1 cellular context compared by ENCODE assay signal in the genomic region with DNA sequence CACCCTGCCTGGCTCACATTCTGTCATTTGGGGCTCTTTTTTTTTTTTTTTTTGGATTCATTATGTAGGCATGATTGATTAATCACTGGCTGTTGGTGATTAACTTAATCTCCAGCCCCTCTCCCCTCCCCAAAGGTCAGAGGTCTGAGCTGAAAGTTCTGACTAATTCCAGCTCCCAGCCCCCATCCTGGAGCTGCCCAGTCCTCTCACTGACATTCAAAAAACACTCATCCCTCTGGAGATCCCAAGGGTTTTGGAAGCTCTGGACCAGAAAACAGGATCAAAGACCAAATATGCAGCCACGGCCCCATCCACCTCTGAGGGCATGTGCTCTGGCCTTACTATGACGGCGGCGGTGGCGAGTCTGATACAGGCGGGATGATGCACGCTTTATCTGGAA.
TF ChIP-seq lines count a peak whose summit lies in the region.

No MANE protein-coding gene starts in this region.

TF ChIP-seq in GM12878, 131 proteins besides CTCF, POLR2A, EP300 and RAD21:
- TF ChIP-seq SIN3A (IDR thresholded peaks at IDR 0.05; ENCODE audit: low read depth, low read length) (no peak), NBN (IDR thresholded peaks at IDR 0.05) (0 out of 2 replicates have a peak, but pooled peaks have one; percentile 6), NR2F1 (conservative IDR thresholded peaks at IDR 0.05) (peak; percentile 43; the same call in 1 of the 2 replicates), HDGF (IDR thresholded peaks at IDR 0.05) (0 out of 2 replicates have a peak, but pooled peaks have one; percentile 11), IKZF2 (IDR thresholded peaks at IDR 0.05) (no peak), ZNF274 (IDR thresholded peaks at IDR 0.05; ENCODE audit: insufficient read depth, insufficient read length) (no peak)
